18 cellular contexts compared by ENCODE assay signal in the genomic region with DNA sequence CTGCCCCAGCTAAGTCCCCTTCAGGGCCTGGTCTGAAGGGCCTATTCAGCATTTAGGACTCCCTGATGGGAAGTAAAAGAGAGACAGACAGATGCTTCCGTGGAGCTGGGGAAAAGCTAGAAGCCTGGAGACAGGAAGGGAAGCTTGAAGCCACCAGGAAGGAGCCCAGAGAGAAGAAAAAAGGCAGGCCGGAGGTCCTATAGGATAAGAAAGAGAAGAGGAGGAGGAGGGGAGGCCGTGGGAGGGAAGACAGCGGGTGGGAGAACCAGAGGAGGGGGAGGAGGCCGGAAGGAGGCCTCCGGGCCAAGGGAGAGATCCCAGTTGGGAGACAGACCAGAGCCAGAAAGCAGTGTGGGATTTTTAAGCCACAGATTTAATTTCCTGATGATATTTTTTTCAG.
DNase-seq lines count a peak whose midpoint lies in the region; TF ChIP-seq lines count a peak whose summit lies in the region.
"Had no signal": no experiment of that assay in that cellular context is flagged by ENCODE, and none has a peak within 500 bp of the region (broad histone marks: within the 10 kb centered on the region; RNA-seq: fewer than 3 reads in every experiment).

No MANE protein-coding gene starts in this region.

- TF ChIP-seq POLR2A in suprapubic skin (IDR thresholded peaks at IDR 0.05): no peak

- TF ChIP-seq EP300 in suprapubic skin (IDR thresholded peaks at IDR 0.05): no peak

- H3K9me3 Mint-ChIP-seq in endodermal cell: peaks cover 2% of the 10 kb centered on the region
- H3K9me3 Mint-ChIP-seq: activated T-helper 17 cell treated with anti-CD3 and anti-CD28 coated beads, Interleukin-2, amount 50 U/mL, for 72 hours had no signal

- in situ Hi-C loops in GM13976 (cut with MboI; ENCODE audit: low sequenced_read_pairs, unreplicated experiment): no loop called here

- DNase-seq in endodermal cell: peak; percentile 81
- peak; percentile 84 for DNase-seq in left kidney (ENCODE audit: low read depth, low spot score)
- DNase-seq in COLO829 (ENCODE audit: low spot score): no peak
- no peak for DNase-seq in suprapubic skin (ENCODE audit: low spot score in 2 of 2)
- no peak for DNase-seq in NCI-H187 treated with DMSO at 0.1 percent for 48 hours (lab: John Stamatoyannopoulos, UW)
- DNase-seq in GM13976 (ENCODE audit: low spot score): no peak
- DNase-seq: activated CD4-positive, alpha-beta T cell treated with anti-CD3 and anti-CD28 coated beads for 1 hour; Calu3; effector CD4-positive, alpha-beta T cell; kidney; NCI-H1436 treated with DMSO at 0.1 percent for 48 hours; NCI-H2227 treated with DMSO at 0.1 percent for 48 hours; sigmoid colon; stimulated activated CD4-positive, alpha-beta T cell treated with anti-CD3 and anti-CD28 coated beads, Interleukin-2, amount 100 ng/mL, for 48 hours had no signal

- H3K4me1 ChIP-seq in endodermal cell (ENCODE audit: control insufficient read depth, insufficient read depth, low read length) (peaks cover 32% of the 10 kb centered on the region), skeletal muscle tissue (ENCODE audit: control insufficient read depth in 3 of 3, insufficient read depth in 3 of 3, low read length in 3 of 3) (peaks cover 21 to 28% (median 22%) of the 10 kb centered on the region in 3 donors), suprapubic skin (peaks cover 8% of the 10 kb centered on the region)

- peaks cover 6% of the 10 kb centered on the region for H3K27me3 ChIP-seq in endodermal cell (ENCODE audit: control insufficient read depth, insufficient read depth, low read length, poor library complexity, severe bottlenecking)
- H3K27me3 ChIP-seq in skeletal muscle tissue (ENCODE audit: control insufficient read depth in 3 of 3, insufficient read depth in 3 of 3, low read length in 3 of 3): no peaks in the 10 kb centered on the region
- H3K27me3 ChIP-seq in suprapubic skin: no peaks in the 10 kb centered on the region
- H3K27me3 ChIP-seq: neutrophil, sigmoid colon had no signal

- H3K36me3 Mint-ChIP-seq in endodermal cell (ENCODE audit: low read depth): no peaks in the 10 kb centered on the region

- peak overlapping the region; percentile 69 for H3K27ac ChIP-seq in endodermal cell (ENCODE audit: low read depth, low read length)
- H3K27ac ChIP-seq in skeletal muscle tissue (ENCODE audit: low read depth, low read length): peak overlapping the region; percentile 46
- no peak overlapping the region for H3K27ac ChIP-seq in suprapubic skin
- H3K27ac ChIP-seq: neutrophil had no signal

- H3K27me3 Mint-ChIP-seq in endodermal cell (ENCODE audit: insufficient read depth): peaks cover 22% of the 10 kb centered on the region
- H3K27me3 Mint-ChIP-seq: activated T-helper 17 cell treated with anti-CD3 and anti-CD28 coated beads, Interleukin-2, amount 50 U/mL, for 72 hours had no signal

- TF ChIP-seq CTCF in endodermal cell (conservative IDR thresholded peaks at IDR 0.05) (no peak), suprapubic skin (IDR thresholded peaks at IDR 0.05) (no peak), GM13976 (IDR thresholded peaks at IDR 0.05; ENCODE audit: borderline replicate concordance, control extremely low read depth, extremely low read depth, insufficient read depth, missing control alignments) (no peak)

- H3K36me3 ChIP-seq in endodermal cell (ENCODE audit: control insufficient read depth, insufficient read depth, low read length) (no peaks in the 10 kb centered on the region), skeletal muscle tissue (ENCODE audit: control insufficient read depth in 3 of 3, insufficient read depth in 3 of 3, low read length in 3 of 3) (no peaks in the 10 kb centered on the region), suprapubic skin (no peaks in the 10 kb centered on the region)
- H3K36me3 ChIP-seq: neutrophil, sigmoid colon had no signal

- H3K27ac Mint-ChIP-seq in endodermal cell: peak overlapping the region; percentile 44
- H3K27ac Mint-ChIP-seq: activated T-helper 17 cell treated with anti-CD3 and anti-CD28 coated beads, Interleukin-2, amount 50 U/mL, for 72 hours had no signal

- no peak overlapping the region for H3K4me3 Mint-ChIP-seq in endodermal cell
- H3K4me3 Mint-ChIP-seq: activated T-helper 17 cell treated with anti-CD3 and anti-CD28 coated beads, Interleukin-2, amount 50 U/mL, for 72 hours had no signal

- peaks cover 61% of the 10 kb centered on the region for H3K4me1 Mint-ChIP-seq in endodermal cell
- H3K4me1 Mint-ChIP-seq: activated T-helper 17 cell treated with anti-CD3 and anti-CD28 coated beads, Interleukin-2, amount 50 U/mL, for 72 hours had no signal

- H3K9me3 ChIP-seq in endodermal cell (ENCODE audit: control insufficient read depth, low read length) (no peaks in the 10 kb centered on the region), skeletal muscle tissue (ENCODE audit: control insufficient read depth in 3 of 3, low read length in 3 of 3) (no peaks in the 10 kb centered on the region), suprapubic skin (no peaks in the 10 kb centered on the region)
- H3K9me3 ChIP-seq: neutrophil, sigmoid colon had no signal

- 34 to 42% methylated on average over 6 of the region's 6 CpGs for WGBS in endodermal cell (ENCODE audit: insufficient coverage in 1 of 2, insufficient read length in 1 of 2), 2 experiments
- WGBS in suprapubic skin: 43% methylated on average over 6 of the region's 6 CpGs

- H3K9ac ChIP-seq in endodermal cell (ENCODE audit: extremely low read depth, low read length, poor library complexity, severe bottlenecking): no peak overlapping the region
- H3K9ac ChIP-seq in skeletal muscle tissue (ENCODE audit: low read depth in 1 of 3, low read length in 3 of 3): no peak overlapping the region

- H3K4me3 ChIP-seq in endodermal cell (ENCODE audit: low read length): no peak overlapping the region
- no peak overlapping the region for H3K4me3 ChIP-seq in skeletal muscle tissue (ENCODE audit: low read length in 3 of 3)
- H3K4me3 ChIP-seq in suprapubic skin: no peak overlapping the region
- H3K4me3 ChIP-seq: sigmoid colon had no signal

TF ChIP-seq in PFSK-1, 5 proteins besides CTCF, POLR2A, EP300 and RAD21:
- peak; percentile 30; the same call in 1 of the 2 replicates for TF ChIP-seq POLR2AphosphoS5 (IDR thresholded peaks at IDR 0.05; ENCODE audit: low read depth, low read length)
- TF ChIP-seq SIN3A (IDR thresholded peaks at IDR 0.05; ENCODE audit: borderline replicate concordance, insufficient read depth, low read length): no peak

Comparison
In these comparisons a context has a peak if more than half of its experiments do, and no peak if none do; other contexts are left out.
1. DNase-seq: peak in endodermal cell (single experiment) and left kidney (single experiment); none in COLO829 (single experiment), suprapubic skin (0 of 2), NCI-H187 treated with DMSO at 0.1 percent for 48 hours (single experiment) and GM13976 (single experiment).